Comparison of ENCODE assay signal across 1 cellular context in genomic region chr1:69671363-69672010, GRCh38.
TF ChIP-seq lines count a peak whose summit lies in the region.

No MANE protein-coding gene starts in this region.

TF ChIP-seq in WTC11, 78 proteins besides CTCF, POLR2A, EP300 and RAD21 (continued from another document):
- TF ChIP-seq STAT6 (CRISPR knock-in tag; conservative IDR thresholded peaks at IDR 0.05; ENCODE audit: low read depth), result no peak
- TF ChIP-seq ZNF317 (CRISPR knock-in tag; IDR thresholded peaks at IDR 0.05; ENCODE audit: borderline replicate concordance, low read depth), result no peak
- TF ChIP-seq TEAD4 (CRISPR knock-in tag; IDR thresholded peaks at IDR 0.05), result no peak
- TF ChIP-seq CBFB (CRISPR knock-in tag; IDR thresholded peaks at IDR 0.05; ENCODE audit: low read depth), result no peak
- TF ChIP-seq CREB1 (CRISPR knock-in tag; IDR thresholded peaks at IDR 0.05), result no peak
